In the genomic region with DNA sequence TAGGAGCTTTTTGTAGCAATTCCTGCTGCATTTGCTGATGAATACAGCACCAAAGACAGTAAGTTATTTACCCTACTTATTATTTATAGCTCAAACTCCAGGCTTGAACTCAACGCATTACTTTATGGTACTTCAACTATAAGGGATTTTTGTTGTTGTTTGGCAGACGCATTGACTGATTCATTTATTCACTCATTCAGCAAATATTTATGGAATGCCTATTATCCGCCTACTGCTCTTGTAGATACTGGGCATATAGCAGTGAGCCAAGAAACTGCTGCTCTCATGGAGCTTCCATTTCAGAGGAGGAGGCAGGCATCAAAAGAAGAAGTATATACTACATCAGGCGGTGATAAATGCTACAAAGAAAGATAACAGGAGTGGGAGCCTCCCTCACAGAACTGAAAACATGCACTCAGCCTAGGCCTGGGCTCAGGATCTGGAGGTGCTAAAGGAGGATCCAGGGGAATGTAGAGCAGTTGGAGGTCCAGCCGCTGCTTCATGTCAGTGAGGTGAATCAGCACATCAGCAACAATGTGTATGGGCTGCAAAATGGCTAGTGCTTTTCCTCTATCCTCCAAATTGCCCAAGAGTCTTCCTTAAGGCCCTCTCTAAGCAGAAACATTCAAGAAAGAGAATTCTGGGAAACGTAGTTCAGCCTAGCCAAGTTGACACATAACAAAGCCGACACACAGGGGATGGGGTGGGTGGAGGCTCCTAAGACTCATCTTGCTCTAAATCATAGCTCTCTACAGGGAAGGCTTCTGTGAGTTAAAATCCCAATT, we compare ENCODE assay signal across 1 cellular context.
TF ChIP-seq lines count a peak whose summit lies in the region.

No MANE protein-coding gene starts in this region.

TF ChIP-seq in GM23338, 12 proteins besides CTCF, POLR2A, EP300 and RAD21 (continued from another document):
- TF ChIP-seq, protein P1, sequence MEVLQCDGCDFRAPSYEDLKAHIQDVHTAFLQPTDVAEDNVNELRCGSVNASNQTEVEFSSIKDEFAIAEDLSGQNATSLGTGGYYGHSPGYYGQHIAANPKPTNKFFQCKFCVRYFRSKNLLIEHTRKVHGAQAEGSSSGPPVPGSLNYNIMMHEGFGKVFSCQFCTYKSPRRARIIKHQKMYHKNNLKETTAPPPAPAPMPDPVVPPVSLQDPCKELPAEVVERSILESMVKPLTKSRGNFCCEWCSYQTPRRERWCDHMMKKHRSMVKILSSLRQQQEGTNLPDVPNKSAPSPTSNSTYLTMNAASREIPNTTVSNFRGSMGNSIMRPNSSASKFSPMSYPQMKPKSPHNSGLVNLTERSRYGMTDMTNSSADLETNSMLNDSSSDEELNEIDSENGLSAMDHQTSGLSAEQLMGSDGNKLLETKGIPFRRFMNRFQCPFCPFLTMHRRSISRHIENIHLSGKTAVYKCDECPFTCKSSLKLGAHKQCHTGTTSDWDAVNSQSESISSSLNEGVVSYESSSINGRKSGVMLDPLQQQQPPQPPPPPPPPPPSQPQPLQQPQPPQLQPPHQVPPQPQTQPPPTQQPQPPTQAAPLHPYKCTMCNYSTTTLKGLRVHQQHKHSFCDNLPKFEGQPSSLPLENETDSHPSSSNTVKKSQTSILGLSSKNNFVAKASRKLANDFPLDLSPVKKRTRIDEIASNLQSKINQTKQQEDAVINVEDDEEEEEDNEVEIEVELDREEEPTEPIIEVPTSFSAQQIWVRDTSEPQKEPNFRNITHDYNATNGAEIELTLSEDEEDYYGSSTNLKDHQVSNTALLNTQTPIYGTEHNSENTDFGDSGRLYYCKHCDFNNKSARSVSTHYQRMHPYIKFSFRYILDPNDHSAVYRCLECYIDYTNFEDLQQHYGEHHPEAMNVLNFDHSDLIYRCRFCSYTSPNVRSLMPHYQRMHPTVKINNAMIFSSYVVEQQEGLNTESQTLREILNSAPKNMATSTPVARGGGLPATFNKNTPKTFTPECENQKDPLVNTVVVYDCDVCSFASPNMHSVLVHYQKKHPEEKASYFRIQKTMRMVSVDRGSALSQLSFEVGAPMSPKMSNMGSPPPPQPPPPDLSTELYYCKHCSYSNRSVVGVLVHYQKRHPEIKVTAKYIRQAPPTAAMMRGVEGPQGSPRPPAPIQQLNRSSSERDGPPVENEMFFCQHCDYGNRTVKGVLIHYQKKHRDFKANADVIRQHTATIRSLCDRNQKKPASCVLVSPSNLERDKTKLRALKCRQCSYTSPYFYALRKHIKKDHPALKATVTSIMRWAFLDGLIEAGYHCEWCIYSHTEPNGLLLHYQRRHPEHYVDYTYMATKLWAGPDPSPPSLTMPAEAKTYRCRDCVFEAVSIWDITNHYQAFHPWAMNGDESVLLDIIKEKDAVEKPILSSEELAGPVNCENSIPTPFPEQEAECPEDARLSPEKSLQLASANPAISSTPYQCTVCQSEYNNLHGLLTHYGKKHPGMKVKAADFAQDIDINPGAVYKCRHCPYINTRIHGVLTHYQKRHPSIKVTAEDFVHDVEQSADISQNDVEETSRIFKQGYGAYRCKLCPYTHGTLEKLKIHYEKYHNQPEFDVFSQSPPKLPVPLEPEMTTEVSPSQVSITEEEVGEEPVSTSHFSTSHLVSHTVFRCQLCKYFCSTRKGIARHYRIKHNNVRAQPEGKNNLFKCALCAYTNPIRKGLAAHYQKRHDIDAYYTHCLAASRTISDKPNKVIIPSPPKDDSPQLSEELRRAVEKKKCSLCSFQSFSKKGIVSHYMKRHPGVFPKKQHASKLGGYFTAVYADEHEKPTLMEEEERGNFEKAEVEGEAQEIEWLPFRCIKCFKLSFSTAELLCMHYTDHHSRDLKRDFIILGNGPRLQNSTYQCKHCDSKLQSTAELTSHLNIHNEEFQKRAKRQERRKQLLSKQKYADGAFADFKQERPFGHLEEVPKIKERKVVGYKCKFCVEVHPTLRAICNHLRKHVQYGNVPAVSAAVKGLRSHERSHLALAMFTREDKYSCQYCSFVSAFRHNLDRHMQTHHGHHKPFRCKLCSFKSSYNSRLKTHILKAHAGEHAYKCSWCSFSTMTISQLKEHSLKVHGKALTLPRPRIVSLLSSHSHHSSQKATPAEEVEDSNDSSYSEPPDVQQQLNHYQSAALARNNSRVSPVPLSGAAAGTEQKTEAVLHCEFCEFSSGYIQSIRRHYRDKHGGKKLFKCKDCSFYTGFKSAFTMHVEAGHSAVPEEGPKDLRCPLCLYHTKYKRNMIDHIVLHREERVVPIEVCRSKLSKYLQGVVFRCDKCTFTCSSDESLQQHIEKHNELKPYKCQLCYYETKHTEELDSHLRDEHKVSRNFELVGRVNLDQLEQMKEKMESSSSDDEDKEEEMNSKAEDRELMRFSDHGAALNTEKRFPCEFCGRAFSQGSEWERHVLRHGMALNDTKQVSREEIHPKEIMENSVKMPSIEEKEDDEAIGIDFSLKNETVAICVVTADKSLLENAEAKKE (CRISPR knock-in tag; IDR thresholded peaks at IDR 0.05): no peak
- TF ChIP-seq NANOG (IDR thresholded peaks at IDR 0.05; ENCODE audit: borderline replicate concordance): no peak
- TF ChIP-seq, protein P2, sequence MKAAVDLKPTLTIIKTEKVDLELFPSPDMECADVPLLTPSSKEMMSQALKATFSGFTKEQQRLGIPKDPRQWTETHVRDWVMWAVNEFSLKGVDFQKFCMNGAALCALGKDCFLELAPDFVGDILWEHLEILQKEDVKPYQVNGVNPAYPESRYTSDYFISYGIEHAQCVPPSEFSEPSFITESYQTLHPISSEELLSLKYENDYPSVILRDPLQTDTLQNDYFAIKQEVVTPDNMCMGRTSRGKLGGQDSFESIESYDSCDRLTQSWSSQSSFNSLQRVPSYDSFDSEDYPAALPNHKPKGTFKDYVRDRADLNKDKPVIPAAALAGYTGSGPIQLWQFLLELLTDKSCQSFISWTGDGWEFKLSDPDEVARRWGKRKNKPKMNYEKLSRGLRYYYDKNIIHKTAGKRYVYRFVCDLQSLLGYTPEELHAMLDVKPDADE (IDR thresholded peaks at IDR 0.05): no peak
- TF ChIP-seq POLR2AphosphoS5 (IDR thresholded peaks at IDR 0.05; ENCODE audit: low read depth): no peak
- TF ChIP-seq CREB1 (CRISPR knock-in tag; IDR thresholded peaks at IDR 0.05; ENCODE audit: low read depth): no peak
- no peak for TF ChIP-seq STAT1 (IDR thresholded peaks at IDR 0.05; ENCODE audit: unreplicated experiment)
- no peak for TF ChIP-seq EZH2 (IDR thresholded peaks at IDR 0.05; ENCODE audit: low read depth, unreplicated experiment)
- TF ChIP-seq, protein P3, sequence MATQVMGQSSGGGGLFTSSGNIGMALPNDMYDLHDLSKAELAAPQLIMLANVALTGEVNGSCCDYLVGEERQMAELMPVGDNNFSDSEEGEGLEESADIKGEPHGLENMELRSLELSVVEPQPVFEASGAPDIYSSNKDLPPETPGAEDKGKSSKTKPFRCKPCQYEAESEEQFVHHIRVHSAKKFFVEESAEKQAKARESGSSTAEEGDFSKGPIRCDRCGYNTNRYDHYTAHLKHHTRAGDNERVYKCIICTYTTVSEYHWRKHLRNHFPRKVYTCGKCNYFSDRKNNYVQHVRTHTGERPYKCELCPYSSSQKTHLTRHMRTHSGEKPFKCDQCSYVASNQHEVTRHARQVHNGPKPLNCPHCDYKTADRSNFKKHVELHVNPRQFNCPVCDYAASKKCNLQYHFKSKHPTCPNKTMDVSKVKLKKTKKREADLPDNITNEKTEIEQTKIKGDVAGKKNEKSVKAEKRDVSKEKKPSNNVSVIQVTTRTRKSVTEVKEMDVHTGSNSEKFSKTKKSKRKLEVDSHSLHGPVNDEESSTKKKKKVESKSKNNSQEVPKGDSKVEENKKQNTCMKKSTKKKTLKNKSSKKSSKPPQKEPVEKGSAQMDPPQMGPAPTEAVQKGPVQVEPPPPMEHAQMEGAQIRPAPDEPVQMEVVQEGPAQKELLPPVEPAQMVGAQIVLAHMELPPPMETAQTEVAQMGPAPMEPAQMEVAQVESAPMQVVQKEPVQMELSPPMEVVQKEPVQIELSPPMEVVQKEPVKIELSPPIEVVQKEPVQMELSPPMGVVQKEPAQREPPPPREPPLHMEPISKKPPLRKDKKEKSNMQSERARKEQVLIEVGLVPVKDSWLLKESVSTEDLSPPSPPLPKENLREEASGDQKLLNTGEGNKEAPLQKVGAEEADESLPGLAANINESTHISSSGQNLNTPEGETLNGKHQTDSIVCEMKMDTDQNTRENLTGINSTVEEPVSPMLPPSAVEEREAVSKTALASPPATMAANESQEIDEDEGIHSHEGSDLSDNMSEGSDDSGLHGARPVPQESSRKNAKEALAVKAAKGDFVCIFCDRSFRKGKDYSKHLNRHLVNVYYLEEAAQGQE (IDR thresholded peaks at IDR 0.05; ENCODE audit: unreplicated experiment): no peak
- TF ChIP-seq EZH2phosphoT487 (IDR thresholded peaks at IDR 0.05; ENCODE audit: unreplicated experiment): no peak
